1 cellular context compared by ENCODE assay signal in genomic region chr14:39174560-39175444, GRCh38.
TF ChIP-seq lines count a peak whose summit lies in the region.

Gene PNN, plus strand, starts transcription at chr14:39175254. Its CDS starts 26 bp downstream, at chr14:39175280.

TF ChIP-seq in HepG2, 621 proteins besides CTCF, POLR2A, EP300 and RAD21 (continued from another document and continues in another):
- peak; percentile 62; the same call in 1 of the 2 replicates for TF ChIP-seq ZNF644 (CRISPR knock-in tag; IDR thresholded peaks at IDR 0.05; ENCODE audit: low read depth)
- peak; percentile 54 for TF ChIP-seq ZNF883 (CRISPR knock-in tag; IDR thresholded peaks at IDR 0.05; ENCODE audit: not compliant biosample characterization)
- no peak for TF ChIP-seq ZNF207 (IDR thresholded peaks at IDR 0.05; ENCODE audit: borderline replicate concordance)
- peak; percentile 92; the same call in 1 of the 2 replicates for TF ChIP-seq CC2D1A (CRISPR knock-in tag; IDR thresholded peaks at IDR 0.05)
- no peak for TF ChIP-seq ZNF720 (CRISPR knock-in tag; IDR thresholded peaks at IDR 0.05)
- TF ChIP-seq ZSCAN25 (CRISPR knock-in tag; IDR thresholded peaks at IDR 0.05) = peak; percentile 83
- TF ChIP-seq ZNF546 (CRISPR knock-in tag; conservative IDR thresholded peaks at IDR 0.05) = peak; percentile 92
- peak; percentile 78 for TF ChIP-seq FOSL2 (CRISPR knock-in tag; IDR thresholded peaks at IDR 0.05)
- TF ChIP-seq PAX8 (CRISPR knock-in tag; IDR thresholded peaks at IDR 0.05; ENCODE audit: borderline replicate concordance) = peak; percentile 99; the same call in 1 of the 2 replicates
- peak; percentile 88 for TF ChIP-seq GTF3A (CRISPR knock-in tag; conservative IDR thresholded peaks at IDR 0.05)
- no peak; the same call in 1 of the 2 replicates for TF ChIP-seq MTERF4 (CRISPR knock-in tag; IDR thresholded peaks at IDR 0.05)
- peak; percentile 94 for TF ChIP-seq CREB1 (IDR thresholded peaks at IDR 0.05)
- no peak for TF ChIP-seq CREB1 (CRISPR knock-in tag; IDR thresholded peaks at IDR 0.05)
- TF ChIP-seq MIER3 (CRISPR knock-in tag; IDR thresholded peaks at IDR 0.05; ENCODE audit: borderline replicate concordance) = peak; percentile 94; the same call in 1 of the 2 replicates
- peak; percentile 95 for TF ChIP-seq E2F5 (CRISPR knock-in tag; conservative IDR thresholded peaks at IDR 0.05)
- no peak for TF ChIP-seq STAG1 (CRISPR knock-in tag; IDR thresholded peaks at IDR 0.05)
- peak; percentile 93; the same call in 1 of the 2 replicates for TF ChIP-seq ZNF605 (CRISPR knock-in tag; IDR thresholded peaks at IDR 0.05)
- TF ChIP-seq ZBTB44 (CRISPR knock-in tag; IDR thresholded peaks at IDR 0.05) = peak; percentile 64; the same call in 1 of the 2 replicates
- TF ChIP-seq MTA3 (CRISPR knock-in tag; IDR thresholded peaks at IDR 0.05) = peak; percentile 90; the same call in 1 of the 2 replicates
- no peak for TF ChIP-seq ZNF496 (CRISPR knock-in tag; IDR thresholded peaks at IDR 0.05; ENCODE audit: insufficient replicate concordance)
- peak; percentile 97 for TF ChIP-seq ZNF784 (CRISPR knock-in tag; IDR thresholded peaks at IDR 0.05; ENCODE audit: borderline replicate concordance)
- TF ChIP-seq NFE2L2 (IDR thresholded peaks at IDR 0.05; ENCODE audit: low read length) = peak; percentile 2; the same call in 1 of the 2 replicates
- peak; percentile 99 for TF ChIP-seq HOXA3 (CRISPR knock-in tag; IDR thresholded peaks at IDR 0.05)
- TF ChIP-seq, protein P1, sequence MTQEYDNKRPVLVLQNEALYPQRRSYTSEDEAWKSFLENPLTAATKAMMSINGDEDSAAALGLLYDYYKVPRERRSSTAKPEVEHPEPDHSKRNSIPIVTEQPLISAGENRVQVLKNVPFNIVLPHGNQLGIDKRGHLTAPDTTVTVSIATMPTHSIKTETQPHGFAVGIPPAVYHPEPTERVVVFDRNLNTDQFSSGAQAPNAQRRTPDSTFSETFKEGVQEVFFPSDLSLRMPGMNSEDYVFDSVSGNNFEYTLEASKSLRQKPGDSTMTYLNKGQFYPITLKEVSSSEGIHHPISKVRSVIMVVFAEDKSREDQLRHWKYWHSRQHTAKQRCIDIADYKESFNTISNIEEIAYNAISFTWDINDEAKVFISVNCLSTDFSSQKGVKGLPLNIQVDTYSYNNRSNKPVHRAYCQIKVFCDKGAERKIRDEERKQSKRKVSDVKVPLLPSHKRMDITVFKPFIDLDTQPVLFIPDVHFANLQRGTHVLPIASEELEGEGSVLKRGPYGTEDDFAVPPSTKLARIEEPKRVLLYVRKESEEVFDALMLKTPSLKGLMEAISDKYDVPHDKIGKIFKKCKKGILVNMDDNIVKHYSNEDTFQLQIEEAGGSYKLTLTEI (CRISPR knock-in tag; conservative IDR thresholded peaks at IDR 0.05) = no peak
- TF ChIP-seq RBM39 (IDR thresholded peaks at IDR 0.05; ENCODE audit: low read depth, low read length, poor library complexity, severe bottlenecking) = peak; percentile 96
- TF ChIP-seq DRAP1 (CRISPR knock-in tag; IDR thresholded peaks at IDR 0.05) = peak; percentile 90
- TF ChIP-seq AGO1 (IDR thresholded peaks at IDR 0.05; ENCODE audit: low read depth, low read length, poor library complexity, severe bottlenecking) = peak; percentile 23
- TF ChIP-seq ZNF572 (CRISPR knock-in tag; IDR thresholded peaks at IDR 0.05) = peak; percentile 96
- TF ChIP-seq, protein P2, sequence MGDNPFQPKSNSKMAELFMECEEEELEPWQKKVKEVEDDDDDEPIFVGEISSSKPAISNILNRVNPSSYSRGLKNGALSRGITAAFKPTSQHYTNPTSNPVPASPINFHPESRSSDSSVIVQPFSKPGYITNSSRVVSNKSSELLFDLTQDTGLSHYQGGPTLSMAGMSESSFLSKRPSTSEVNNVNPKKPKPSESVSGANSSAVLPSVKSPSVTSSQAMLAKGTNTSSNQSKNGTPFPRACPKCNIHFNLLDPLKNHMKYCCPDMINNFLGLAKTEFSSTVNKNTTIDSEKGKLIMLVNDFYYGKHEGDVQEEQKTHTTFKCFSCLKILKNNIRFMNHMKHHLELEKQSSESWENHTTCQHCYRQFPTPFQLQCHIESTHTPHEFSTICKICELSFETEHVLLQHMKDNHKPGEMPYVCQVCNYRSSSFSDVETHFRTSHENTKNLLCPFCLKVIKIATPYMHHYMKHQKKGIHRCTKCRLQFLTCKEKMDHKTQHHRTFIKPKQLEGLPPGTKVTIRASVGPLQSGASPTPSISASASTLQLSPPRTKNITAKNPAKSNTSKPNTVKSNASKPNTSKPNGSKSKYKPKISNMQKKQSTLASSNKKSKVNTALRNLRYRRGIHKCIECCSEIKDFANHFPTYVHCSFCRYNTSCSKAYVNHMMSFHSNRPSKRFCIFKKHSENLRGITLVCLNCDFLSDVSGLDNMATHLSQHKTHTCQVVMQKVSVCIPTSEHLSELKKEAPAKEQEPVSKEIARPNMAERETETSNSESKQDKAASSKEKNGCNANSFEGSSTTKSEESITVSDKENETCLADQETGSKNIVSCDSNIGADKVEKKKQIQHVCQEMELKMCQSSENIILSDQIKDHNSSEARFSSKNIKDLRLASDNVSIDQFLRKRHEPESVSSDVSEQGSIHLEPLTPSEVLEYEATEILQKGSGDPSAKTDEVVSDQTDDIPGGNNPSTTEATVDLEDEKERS (CRISPR knock-in tag; IDR thresholded peaks at IDR 0.05) = no peak; the same call in none of the 2 replicates
- TF ChIP-seq ZHX1 (CRISPR knock-in tag; IDR thresholded peaks at IDR 0.05; ENCODE audit: low read depth) = peak; percentile 96
- no peak; the same call in 1 of the 2 replicates for TF ChIP-seq ZNF251 (CRISPR knock-in tag; IDR thresholded peaks at IDR 0.05)
- TF ChIP-seq ZNF24 (IDR thresholded peaks at IDR 0.05) = peak; percentile 3; the same call in 1 of the 2 replicates
- no peak for TF ChIP-seq SUZ12 (IDR thresholded peaks at IDR 0.05; ENCODE audit: low read depth, low read length)
- TF ChIP-seq NFIC (IDR thresholded peaks at IDR 0.05; ENCODE audit: low read length) = no peak
- peak; percentile 10; the same call in 1 of the 2 replicates for TF ChIP-seq ZNF205 (CRISPR knock-in tag; IDR thresholded peaks at IDR 0.05)
- TF ChIP-seq MAFK (conservative IDR thresholded peaks at IDR 0.05 in 1 of 2, IDR thresholded peaks at IDR 0.05 in 1 of 2; ENCODE audit: low read length in 2 of 2) = no peak
- TF ChIP-seq SP2 (CRISPR knock-in tag; IDR thresholded peaks at IDR 0.05) = peak; percentile 98
- TF ChIP-seq NAIF1 (CRISPR knock-in tag; IDR thresholded peaks at IDR 0.05; ENCODE audit: borderline replicate concordance) = peak; percentile 96
- peak; percentile 93; the same call in 1 of the 2 replicates for TF ChIP-seq ZNF557 (CRISPR knock-in tag; IDR thresholded peaks at IDR 0.05)
- TF ChIP-seq ZNF124 (CRISPR knock-in tag; IDR thresholded peaks at IDR 0.05) = peak; percentile 50; the same call in 1 of the 2 replicates
- peak; percentile 100 for TF ChIP-seq SNAI1 (CRISPR knock-in tag; IDR thresholded peaks at IDR 0.05; ENCODE audit: borderline replicate concordance)
- peak; percentile 91; the same call in 1 of the 2 replicates for TF ChIP-seq ETV6 (CRISPR knock-in tag; conservative IDR thresholded peaks at IDR 0.05)
- peak; percentile 87; the same call in 1 of the 2 replicates for TF ChIP-seq ZNF773 (CRISPR knock-in tag; IDR thresholded peaks at IDR 0.05; ENCODE audit: borderline replicate concordance)
- TF ChIP-seq, protein P3, sequence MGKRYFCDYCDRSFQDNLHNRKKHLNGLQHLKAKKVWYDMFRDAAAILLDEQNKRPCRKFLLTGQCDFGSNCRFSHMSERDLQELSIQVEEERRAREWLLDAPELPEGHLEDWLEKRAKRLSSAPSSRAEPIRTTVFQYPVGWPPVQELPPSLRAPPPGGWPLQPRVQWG (CRISPR knock-in tag; IDR thresholded peaks at IDR 0.05; ENCODE audit: borderline replicate concordance, low read depth) = no peak
- peak; percentile 23; the same call in 1 of the 2 replicates for TF ChIP-seq ZFP82 (CRISPR knock-in tag; IDR thresholded peaks at IDR 0.05; ENCODE audit: borderline replicate concordance)
- no peak; the same call in 1 of the 2 replicates for TF ChIP-seq FLYWCH1 (CRISPR knock-in tag; IDR thresholded peaks at IDR 0.05)
- no peak; the same call in 1 of the 2 replicates for TF ChIP-seq PAWR (CRISPR knock-in tag; IDR thresholded peaks at IDR 0.05; ENCODE audit: borderline replicate concordance)
- TF ChIP-seq MTF2 (CRISPR knock-in tag; IDR thresholded peaks at IDR 0.05; ENCODE audit: borderline replicate concordance) = no peak
- TF ChIP-seq ZNF558 (CRISPR knock-in tag; IDR thresholded peaks at IDR 0.05; ENCODE audit: borderline replicate concordance) = no peak
- TF ChIP-seq ZNF577 (CRISPR knock-in tag; IDR thresholded peaks at IDR 0.05; ENCODE audit: borderline replicate concordance, low read depth) = no peak; the same call in 1 of the 2 replicates
- peak; percentile 94 for TF ChIP-seq TBX3 (IDR thresholded peaks at IDR 0.05; ENCODE audit: borderline replicate concordance)
- peak; percentile 38; the same call in 1 of the 2 replicates for TF ChIP-seq ZNF660 (CRISPR knock-in tag; IDR thresholded peaks at IDR 0.05; ENCODE audit: borderline replicate concordance, low read depth)
- TF ChIP-seq RARA (CRISPR knock-in tag; IDR thresholded peaks at IDR 0.05) = peak; percentile 23
- no peak for TF ChIP-seq MAFG (CRISPR knock-in tag; IDR thresholded peaks at IDR 0.05)
- peak; percentile 39 for TF ChIP-seq SOX13 (IDR thresholded peaks at IDR 0.05)
- TF ChIP-seq SOX13 (CRISPR knock-in tag; conservative IDR thresholded peaks at IDR 0.05 in 1 of 2, IDR thresholded peaks at IDR 0.05 in 1 of 2) = peak; percentile 36 to 64; a peak in 2 of 4 replicates
- peak; percentile 99 for TF ChIP-seq IKZF4 (CRISPR knock-in tag; IDR thresholded peaks at IDR 0.05; ENCODE audit: borderline replicate concordance, low read depth, not compliant biosample characterization)
- peak; percentile 89; the same call in 1 of the 2 replicates for TF ChIP-seq MYNN (CRISPR knock-in tag; IDR thresholded peaks at IDR 0.05; ENCODE audit: low read depth)
- TF ChIP-seq ISX (CRISPR knock-in tag; conservative IDR thresholded peaks at IDR 0.05) = peak; percentile 99
- peak; percentile 99 for TF ChIP-seq TOPORS (CRISPR knock-in tag; IDR thresholded peaks at IDR 0.05)
- TF ChIP-seq FOXA1 (IDR thresholded peaks at IDR 0.05) = no peak
- TF ChIP-seq FOXA1 (CRISPR knock-in tag; IDR thresholded peaks at IDR 0.05) = peak; percentile 47
- peak; percentile 83 for TF ChIP-seq XBP1 (CRISPR knock-in tag; IDR thresholded peaks at IDR 0.05)
- TF ChIP-seq ZNF382 (CRISPR knock-in tag; IDR thresholded peaks at IDR 0.05; ENCODE audit: borderline replicate concordance) = no peak
- TF ChIP-seq ZBTB7A (CRISPR knock-in tag; IDR thresholded peaks at IDR 0.05) = peak; percentile 80; the same call in 1 of the 2 replicates
